23 cellular contexts compared by ENCODE assay signal in genomic region chr3:124364230-124365022, GRCh38.
A peak's percentile ranks its signal among the peaks of the same experiment; 100 is the strongest.
DNase-seq lines count a peak whose midpoint lies in the region; ATAC-seq, FAIRE-seq and TF ChIP-seq lines count a peak whose summit lies in the region.
"Had no signal": no experiment of that assay in that cellular context is flagged by ENCODE, and none has a peak within 500 bp of the region (broad histone marks: within the 10 kb centered on the region; RNA-seq: fewer than 3 reads in every experiment).

No MANE protein-coding gene starts in this region.

- no peak overlapping the region for H2BK5ac ChIP-seq in H1 (ENCODE audit: low read depth, low read length)

- H2AFZ ChIP-seq in H1 (ENCODE audit: low read length): no peak overlapping the region
- H2AFZ ChIP-seq: PC-9 had no signal

- no peak for TF ChIP-seq POLR2A in H1 (IDR thresholded peaks at IDR 0.05; ENCODE audit: control extremely low read depth in 1 of 2, low read depth in 2 of 2, low read length in 2 of 2)

- no peak for FAIRE-seq in H1 (lab: Jason Lieb, UNC)
- FAIRE-seq: A204.1, endothelial cell of umbilical vein, kidney had no signal

- no peak overlapping the region for H3K18ac ChIP-seq in H1 (ENCODE audit: extremely low read depth, low read length)

- peaks cover 0 to 8% of the 10 kb centered on the region in 2 experiments; a peak in 1 of 4 replicates for H3K9me3 ChIP-seq in H1 (ENCODE audit: insufficient read depth in 2 of 2, low read depth in 1 of 2, low read length in 1 of 2)
- no peaks in the 10 kb centered on the region for H3K9me3 ChIP-seq in MG63
- H3K9me3 ChIP-seq: body of pancreas had no signal

- H3K4me1 ChIP-seq in H1 (replicated peaks in 1 of 4; ENCODE audit: control insufficient read depth in 3 of 4, insufficient read depth in 4 of 4, low read length in 3 of 4): peaks cover 0 to 8% (median 4%) of the 10 kb centered on the region in 4 experiments; a peak in 6 of 7 replicates
- H3K4me1 ChIP-seq: body of pancreas had no signal

- H3K36me3 ChIP-seq in H1 (ENCODE audit: control insufficient read depth in 2 of 4, insufficient read depth in 4 of 4, low read length in 3 of 4): no peaks in the 10 kb centered on the region
- no peaks in the 10 kb centered on the region for H3K36me3 ChIP-seq in MG63

- TF ChIP-seq RAD21 in H1 (IDR thresholded peaks at IDR 0.05 in 1 of 2, conservative IDR thresholded peaks at IDR 0.05 in 1 of 2; ENCODE audit: low read depth in 2 of 2, low read length in 2 of 2): no peak

- TF ChIP-seq EP300 in H1 (IDR thresholded peaks at IDR 0.05; ENCODE audit: borderline replicate concordance in 1 of 2, low read depth in 2 of 2, low read length in 2 of 2): no peak

- no peak overlapping the region for H4K5ac ChIP-seq in H1 (ENCODE audit: insufficient read length, low read depth, low read length)

- POLR2A ChIA-PET in H1 (lab: Charles Lee; ENCODE audit: partially characterized antibody): interaction anchor here (1.4 kb wide), 1 partner anchor 9 kb away, joined by 7 read pairs; no protein-coding TSS in a partner anchor

- H3K27me3 ChIP-seq in H1 (replicated peaks in 1 of 4; ENCODE audit: control insufficient read depth in 3 of 4, extremely low read depth in 1 of 4, insufficient read depth in 3 of 4, low read length in 3 of 4) (no peaks in the 10 kb centered on the region), MG63 (peaks cover 21% of the 10 kb centered on the region)
- H3K27me3 ChIP-seq: body of pancreas had no signal

- H3K79me1 ChIP-seq in H1 (ENCODE audit: low read depth, low read length): no peaks in the 10 kb centered on the region

- H2BK120ac ChIP-seq in H1 (replicated peaks; ENCODE audit: low read depth, low read length): no peak overlapping the region

- H2BK12ac ChIP-seq in H1 (ENCODE audit: low read depth, low read length): no peak overlapping the region

- H3K27ac ChIP-seq in H1 (ENCODE audit: low read depth, low read length): no peak overlapping the region
- H3K27ac ChIP-seq: body of pancreas, PC-9 had no signal

- ATAC-seq in Right ventricle myocardium superior (ENCODE audit: poor library complexity): peak; percentile 27
- no peak for ATAC-seq in HG02852 (IDR thresholded peaks at IDR 0.05; ENCODE audit: unreplicated experiment)
- ATAC-seq in GM21390 (IDR thresholded peaks at IDR 0.05; ENCODE audit: unreplicated experiment): no peak
- no peak for ATAC-seq in GM19395 (IDR thresholded peaks at IDR 0.05; ENCODE audit: unreplicated experiment)
- ATAC-seq: activated CD4-positive, CD25-positive, alpha-beta regulatory T cell treated with anti-CD3 and anti-CD28 coated beads, Interleukin-2, amount 50 U/mL, for 24 hours; stimulated activated naive B cell treated with anti-CD40 and anti-IgM and Interleukin-4, amounts not matched to agents 10 μg/mL and 1 μg/mL and 100 μg/mL, for 72 hours had no signal

- no peak overlapping the region for H3K23ac ChIP-seq in H1 (ENCODE audit: insufficient read length)

- H3K56ac ChIP-seq in H1 (replicated peaks; ENCODE audit: insufficient read length, low read depth, low read length): no peak overlapping the region

- no peaks in the 10 kb centered on the region for H3K23me2 ChIP-seq in H1 (ENCODE audit: low read depth, low read length)

- no peak overlapping the region for H3K4ac ChIP-seq in H1 (replicated peaks; ENCODE audit: insufficient read length, low read depth, low read length)

- no peak overlapping the region for H3K4me3 ChIP-seq in H1 (ENCODE audit: extremely low read depth in 1 of 4, insufficient read depth in 2 of 4, low read depth in 3 of 4, low read length in 4 of 4)
- no peak overlapping the region for H3K4me3 ChIP-seq in MG63
- H3K4me3 ChIP-seq: body of pancreas, PC-9 had no signal

- peak overlapping the region; percentile 33; the same call in 1 of the 2 replicates for H2AK5ac ChIP-seq in H1 (ENCODE audit: low read depth, low read length)

- no peak overlapping the region for H3K14ac ChIP-seq in H1 (ENCODE audit: insufficient read length)

- H3K9ac ChIP-seq in H1 (replicated peaks in 1 of 4; ENCODE audit: extremely low read depth in 1 of 4, low read depth in 3 of 4, low read length in 3 of 4): no peak overlapping the region

- no peak overlapping the region for H4K8ac ChIP-seq in H1 (ENCODE audit: extremely low read depth, insufficient read depth, low read length)

- CTCF ChIA-PET in H1 (lab: Charles Lee; ENCODE audit: partially characterized antibody): interaction anchor here (1.0 to 4.6 kb wide), 5 partner anchors 13 to 186 kb away, joined by 3 to 15 read pairs (median 4); no protein-coding TSS in a partner anchor

- intact Hi-C loops in Right ventricle myocardium superior (cut with DNase I) (no loop called here), cardiac septum (cut with DNase I) (loop anchor here (5.0 kb wide), 1 partner anchor 53 kb away; no protein-coding TSS in a partner anchor)

- WGBS in H1 (ENCODE audit: extremely low coverage in 1 of 2, insufficient coverage in 1 of 2, insufficient read length in 1 of 2, insufficient replicate concordance in 2 of 2, low coverage in 1 of 2, low lambda C conversion rate in 2 of 2, missing lambda C conversion rate in 1 of 2), 2 experiments: 93% methylated on average over 2 of the region's 2 CpGs; no CpG with 5 or more reads in 1 of the 2 experiments

- no peaks in the 10 kb centered on the region for H4K20me1 ChIP-seq in H1 (replicated peaks in 1 of 2; ENCODE audit: control insufficient read depth in 1 of 2, insufficient read depth in 2 of 2, low read length in 2 of 2)

- no peak overlapping the region for H3K4me2 ChIP-seq in H1 (ENCODE audit: insufficient read depth in 1 of 2, low read depth in 2 of 2, low read length in 2 of 2)
- H3K4me2 ChIP-seq: PC-9 had no signal

- H4K91ac ChIP-seq in H1 (replicated peaks; ENCODE audit: insufficient read length, low read length): no peak overlapping the region

- TF ChIP-seq CTCF in H1 (IDR thresholded peaks at IDR 0.05; ENCODE audit: control extremely low read depth in 1 of 3, insufficient read depth in 1 of 3, low read depth in 1 of 3, low read length in 3 of 3): no peak

- no peak overlapping the region for H2BK15ac ChIP-seq in H1 (ENCODE audit: low read length)

- DNase-seq in Right ventricle myocardium superior: no peak
- DNase-seq in cardiac septum (ENCODE audit: low spot score): no peak
- no peak for DNase-seq in H1 (ENCODE audit: low read depth in 1 of 2, low spot score in 2 of 2)
- peak; percentile 12 for DNase-seq in myocyte (ENCODE audit: low read depth)
- DNase-seq in MG63: no peak
- DNase-seq: activated CD8-positive, alpha-beta memory T cell treated with anti-CD3 and anti-CD28 coated beads for 24 hours; activated naive CD4-positive, alpha-beta T cell treated with anti-CD3 and anti-CD28 coated beads, Interleukin-2, amount 50 U/mL, for 16 hours; activated T-cell treated with anti-CD3 and anti-CD28 coated beads, Interleukin-2, amount 50 U/mL, for 48 hours; cortex of kidney; H7; kidney; NCI-H1105 treated with DMSO at 0.1 percent for 48 hours; NCI-H774; PC-9; stimulated activated naive B cell treated with anti-CD40 and anti-IgM and Interleukin-4, amounts not matched to agents 10 μg/mL and 1 μg/mL and 100 μg/mL, for 72 hours; trophoblast cell had no signal

- H2BK20ac ChIP-seq in H1 (ENCODE audit: low read length): peak overlapping the region; percentile 66; the same call in 1 of the 2 replicates

- H3K79me2 ChIP-seq in H1 (ENCODE audit: control insufficient read depth in 1 of 2, insufficient read depth in 2 of 2, low read length in 2 of 2): no peaks in the 10 kb centered on the region

TF ChIP-seq in H1, 55 proteins besides CTCF, POLR2A, EP300 and RAD21:
- TF ChIP-seq SAP30 (IDR thresholded peaks at IDR 0.05; ENCODE audit: insufficient read depth, insufficient replicate concordance, low read length) (no peak), KDM5A (IDR thresholded peaks at IDR 0.05; ENCODE audit: low read length) (no peak), JUN (IDR thresholded peaks at IDR 0.05; ENCODE audit: low read depth, low read length) (no peak), TBP (IDR thresholded peaks at IDR 0.05; ENCODE audit: low read depth, low read length) (no peak), CEBPB (IDR thresholded peaks at IDR 0.05; ENCODE audit: low read depth, low read length) (no peak), NRF1 (IDR thresholded peaks at IDR 0.05; ENCODE audit: low read depth, low read length) (no peak), CHD2 (IDR thresholded peaks at IDR 0.05; ENCODE audit: low read length) (no peak), SIRT6 (IDR thresholded peaks at IDR 0.05; ENCODE audit: low read length) (no peak), ASH2L (IDR thresholded peaks at IDR 0.05; ENCODE audit: low read length) (no peak), TEAD4 (IDR thresholded peaks at IDR 0.05; ENCODE audit: low read depth, low read length) (no peak), CBX8 (IDR thresholded peaks at IDR 0.05; ENCODE audit: borderline replicate concordance, low read depth, low read length) (no peak), ATF2 (IDR thresholded peaks at IDR 0.05; ENCODE audit: low read length) (no peak), KDM1A (IDR thresholded peaks at IDR 0.05; ENCODE audit: borderline replicate concordance, low read length) (no peak), POU5F1 (IDR thresholded peaks at IDR 0.05; ENCODE audit: low read depth, low read length) (no peak)
